Comparison of ENCODE assay signal across 8 cellular contexts in genomic region chr16:67170948-67171649, GRCh38. TPM values are rescaled to one million over a fixed set of nuclear protein-coding genes. Genes with fewer than 3 reads are reported as not detected.
DNase-seq lines count a peak whose midpoint lies in the region; ATAC-seq and TF ChIP-seq lines count a peak whose summit lies in the region.

No MANE protein-coding gene starts in this region.

- peak overlapping the region; percentile 35 for H3K4me3 ChIP-seq in kidney epithelial cell (ENCODE audit: low read depth, low read length)
- peak overlapping the region; percentile 34 to 57 (median 40) for H3K4me3 ChIP-seq in tibial nerve

- peaks cover 17% of the 10 kb centered on the region for H3K27me3 ChIP-seq in kidney epithelial cell (ENCODE audit: control insufficient read depth, insufficient read depth, low read length)
- H3K27me3 ChIP-seq in tibial nerve = peaks cover 0 to 19% of the 10 kb centered on the region in 2 donors

- peak in 1 of 2 donors; percentile 36 for TF ChIP-seq EP300 in tibial nerve (IDR thresholded peaks at IDR 0.05)

- H3K36me3 Mint-ChIP-seq in activated T-cell treated with anti-CD3 and anti-CD28 coated beads, Interleukin-2, amount 50 U/mL, for 24 hours (ENCODE audit: low read depth) = no peaks in the 10 kb centered on the region

- no peaks in the 10 kb centered on the region for H3K9me3 ChIP-seq in tibial nerve

- H3K27ac Mint-ChIP-seq in activated T-cell treated with anti-CD3 and anti-CD28 coated beads, Interleukin-2, amount 50 U/mL, for 24 hours = no peak overlapping the region

- DNase-seq in activated T-cell treated with anti-CD3 and anti-CD28 coated beads, Interleukin-2, amount 50 U/mL, for 24 hours = no peak
- DNase-seq in activated T-cell treated with anti-CD3 and anti-CD28 coated beads, Interleukin-2, amount 50 U/mL, for 48 hours = no peak
- DNase-seq in kidney epithelial cell (ENCODE audit: low read depth) (no peak), tibial nerve (ENCODE audit: low spot score in 2 of 2) (peak in 1 of 2 donors; percentile 32)
- DNase-seq in stimulated activated CD8-positive, alpha-beta memory T cell treated with anti-CD3 and anti-CD28 coated beads, Interleukin-4, amount 100 ng/mL, for 48 hours = no peak

- H3K4me1 ChIP-seq in tibial nerve = peaks cover 0 to 57% (median 36%) of the 10 kb centered on the region in 4 donors

- ATAC-seq in GM21390 (IDR thresholded peaks at IDR 0.05; ENCODE audit: unreplicated experiment) = no peak
- no peak for ATAC-seq in HG02588 (IDR thresholded peaks at IDR 0.05; ENCODE audit: unreplicated experiment)

- peaks cover 29% of the 10 kb centered on the region for H3K4me1 Mint-ChIP-seq in activated T-cell treated with anti-CD3 and anti-CD28 coated beads, Interleukin-2, amount 50 U/mL, for 24 hours (ENCODE audit: low read depth)

- H3K9me3 Mint-ChIP-seq in activated T-cell treated with anti-CD3 and anti-CD28 coated beads, Interleukin-2, amount 50 U/mL, for 24 hours = no peaks in the 10 kb centered on the region

- TF ChIP-seq CTCF in kidney epithelial cell (IDR thresholded peaks at IDR 0.05; ENCODE audit: insufficient read depth, low read length, poor library complexity, severe bottlenecking) (no peak), tibial nerve (IDR thresholded peaks at IDR 0.05) (no peak)

- TF ChIP-seq POLR2A in tibial nerve (IDR thresholded peaks at IDR 0.05) = no peak

- H3K36me3 ChIP-seq in kidney epithelial cell (ENCODE audit: control insufficient read depth, insufficient read depth, low read length) = no peaks in the 10 kb centered on the region
- no peaks in the 10 kb centered on the region for H3K36me3 ChIP-seq in tibial nerve

- peak overlapping the region; percentile 46 for H3K4me3 Mint-ChIP-seq in activated T-cell treated with anti-CD3 and anti-CD28 coated beads, Interleukin-2, amount 50 U/mL, for 24 hours

- H3K27ac ChIP-seq in angular gyrus (ENCODE audit: low read depth, low read length) = peak overlapping the region; percentile 83
- peak overlapping the region; percentile 83 to 94 (median 88) for H3K27ac ChIP-seq in tibial nerve

- peaks cover 86% of the 10 kb centered on the region for H3K27me3 Mint-ChIP-seq in activated T-cell treated with anti-CD3 and anti-CD28 coated beads, Interleukin-2, amount 50 U/mL, for 24 hours

- 34 to 36% methylated on average over 14 of the region's 14 CpGs for WGBS in tibial nerve, 2 donors

RNA-seq across cellular contexts. Expression of gene NOL3, which starts 0.8 kb away (rescaled TPM):
- total RNA-seq in kidney epithelial cell = 23.9 and 28.3 TPM in 2 replicates
- total RNA-seq in tibial nerve = 10 to 100 TPM; 55.5 to 95.4 (median 76.6) TPM

RNA-seq across cellular contexts. Expression of gene HSF4, which starts 6.6 kb away (rescaled TPM):
- 1.5 and 5.5 TPM in 2 replicates for total RNA-seq in kidney epithelial cell
- total RNA-seq in tibial nerve = 100 to 1,000 TPM; 103 to 167 (median 153) TPM

RNA-seq across cellular contexts. Expression of gene FBXL8, which starts 11.3 kb away (rescaled TPM):
- 6.6 and 9.6 TPM in 2 replicates for total RNA-seq in kidney epithelial cell
- 10 to 100 TPM; 17.7 to 58.5 (median 40.0) TPM for total RNA-seq in tibial nerve

RNA-seq across cellular contexts. Expression of gene TRADD, which starts 11.4 kb away (rescaled TPM):
- 30.0 and 36.3 TPM in 2 replicates for total RNA-seq in kidney epithelial cell
- 10 to 100 TPM; 26.0 to 46.5 (median 36.2) TPM for total RNA-seq in tibial nerve

RNA-seq across cellular contexts. Expression of gene MATCAP1, which starts 12.7 kb away (rescaled TPM):
- 10.8 and 16.0 TPM in 2 replicates for total RNA-seq in kidney epithelial cell
- 10 to 100 TPM; 13.6 to 42.9 (median 18.9) TPM for total RNA-seq in tibial nerve

Comparison
In these comparisons a context has a peak if more than half of its experiments do, and no peak if none do; other contexts are left out.
1. RNA of gene HSF4, which starts 6.6 kb away (total RNA-seq): 103 to 167 TPM in tibial nerve; 1.5 to 5.5 TPM in kidney epithelial cell; every median in the first group is over 10 times any median in the second.